19 cellular contexts compared by ENCODE assay signal in genomic region chr15:80452166-80452565, GRCh38.
"Had no signal": no experiment of that assay in that cellular context is flagged by ENCODE, and none has a peak within 500 bp of the region (broad histone marks: within the 10 kb centered on the region; RNA-seq: fewer than 3 reads in every experiment).

No MANE protein-coding gene starts in this region.

- H3K4me3 ChIP-seq: pancreas, psoas muscle had no signal

- H3K27ac ChIP-seq: foreskin keratinocyte, neutrophil, pancreas, psoas muscle had no signal

- H3K9me3 ChIP-seq: neutrophil, pancreas, psoas muscle had no signal

- DNase-seq: activated CD4-positive, alpha-beta memory T cell treated with anti-CD3 and anti-CD28 coated beads, Interleukin-2, amount 10 ng/mL, durations not matched to agents 7 days and 5 days; activated CD4-positive, alpha-beta T cell treated with anti-CD3 and anti-CD28 coated beads, Interleukin-2, amount 10 ng/mL, durations not matched to agents 24 days and 14 days; activated effector memory CD4-positive, alpha-beta T cell treated with Interleukin-2 at 50 U/mL for 16 hours; activated naive CD4-positive, alpha-beta T cell treated with anti-CD3 and anti-CD28 coated beads for 36 hours; activated naive CD8-positive, alpha-beta T cell treated with anti-CD3 and anti-CD28 coated beads, Interleukin-2, amount 10 ng/mL, durations not matched to agents 7 days and 5 days; activated T-cell treated with anti-CD3 and anti-CD28 coated beads, Interleukin-2, amount 50 U/mL, for 72 hours; amniotic stem cell; effector CD4-positive, alpha-beta T cell; foreskin keratinocyte; immature natural killer cell; left ventricle myocardium superior; mammary epithelial cell; pancreas; psoas muscle; right cardiac atrium; stimulated activated CD4-positive, alpha-beta T cell treated with anti-CD3 and anti-CD28 coated beads, Interleukin-4, amount 100 ng/mL, for 24 hours; stimulated activated naive CD4-positive, alpha-beta T cell treated with Interleukin-2 at 50 U/mL for 16 hours; T-helper 17 cell had no signal

- H3K36me3 ChIP-seq: neutrophil, pancreas had no signal

- H3K4me1 ChIP-seq: psoas muscle had no signal
